Comparison of ENCODE assay signal across 8 cellular contexts in genomic region chr11:32893091-32893946, GRCh38. TPM values are rescaled to one million over a fixed set of nuclear protein-coding genes. Genes with fewer than 3 reads are reported as not detected.
DNase-seq lines count a peak whose midpoint lies in the region; ATAC-seq, FAIRE-seq and TF ChIP-seq lines count a peak whose summit lies in the region.

No MANE protein-coding gene starts in this region.

- peak overlapping the region; percentile 95 for H3K9ac ChIP-seq in astrocyte (ENCODE audit: low read length)

- peak overlapping the region; percentile 61 for H2AFZ ChIP-seq in astrocyte (ENCODE audit: low read depth, low read length)

- no peak for TF ChIP-seq CTCF in astrocyte (IDR thresholded peaks at IDR 0.05; ENCODE audit: insufficient read depth, low read depth, low read length)
- TF ChIP-seq CTCF in sigmoid colon (IDR thresholded peaks at IDR 0.05) = peak in 3 of 4 experiments; percentile 6 to 49 (median 28)

- H3K4me1 Mint-ChIP-seq in T-cell (peaks cover 33 to 39% (median 37%) of the 10 kb centered on the region in 3 donors), astrocyte (ENCODE audit: low read depth, unreplicated experiment) (peaks cover 18% of the 10 kb centered on the region)

- H3K36me3 Mint-ChIP-seq in T-cell (no peaks in the 10 kb centered on the region), astrocyte (ENCODE audit: low read depth, unreplicated experiment) (no peaks in the 10 kb centered on the region)

- H3K9me3 Mint-ChIP-seq in T-cell (no peaks in the 10 kb centered on the region), astrocyte (ENCODE audit: unreplicated experiment) (no peaks in the 10 kb centered on the region)

- FAIRE-seq in astrocyte (lab: Jason Lieb, UNC) = no peak

- ATAC-seq in GM19467 (IDR thresholded peaks at IDR 0.05; ENCODE audit: unreplicated experiment) (peak; percentile 24), T-cell (replicated peaks in 1 of 4) (peak; percentile 51 to 53 (median 52))

- peak overlapping the region; percentile 91 for H3K4me2 ChIP-seq in astrocyte (ENCODE audit: low read length)

- H3K9me3 ChIP-seq in astrocyte (ENCODE audit: insufficient read depth, low read depth, low read length) (no peaks in the 10 kb centered on the region), sigmoid colon (no peaks in the 10 kb centered on the region)

- CTCF ChIA-PET in T-cell (lab: Charles Lee) = interaction anchor here (0.6 to 1.2 kb wide), 3 partner anchors 176 to 381 kb away, joined by 3 to 4 read pairs (median 4); partner anchors contain the start of gene HIPK3 (in 1 of the 2)

- H3K27ac ChIP-seq in astrocyte (ENCODE audit: low read depth, low read length) = peak overlapping the region; percentile 86
- peak overlapping the region; percentile 93 to 99 (median 96) for H3K27ac ChIP-seq in sigmoid colon

- H3K36me3 ChIP-seq in astrocyte (ENCODE audit: insufficient read depth, low read length) (no peaks in the 10 kb centered on the region), sigmoid colon (no peaks in the 10 kb centered on the region)

- H3K27ac Mint-ChIP-seq in T-cell (peak overlapping the region; percentile 73 to 83), astrocyte (ENCODE audit: unreplicated experiment) (peak overlapping the region; percentile 95)

- peak overlapping the region; percentile 79 for H3K4me3 ChIP-seq in astrocyte (ENCODE audit: insufficient read depth, low read depth, low read length)
- H3K4me3 ChIP-seq in sigmoid colon = peak overlapping the region; percentile 83 to 97 (median 92)

- 1% methylated on average over 92 of the region's 92 CpGs for WGBS in sigmoid colon, 2 donors

- TF ChIP-seq EP300 in sigmoid colon (IDR thresholded peaks at IDR 0.05) = no peak

- H3K79me2 ChIP-seq in astrocyte (ENCODE audit: insufficient read depth, low read length) = peaks cover 52% of the 10 kb centered on the region

- peaks cover 11% of the 10 kb centered on the region for H3K4me1 ChIP-seq in astrocyte (ENCODE audit: insufficient read depth, low read length)
- H3K4me1 ChIP-seq in sigmoid colon = peaks cover 0 to 27% (median 18%) of the 10 kb centered on the region in 4 donors

- H3K27me3 ChIP-seq in astrocyte (ENCODE audit: insufficient read depth, low read length) (no peaks in the 10 kb centered on the region), sigmoid colon (no peaks in the 10 kb centered on the region)

- peak; percentile 75 for DNase-seq in D341Med (ENCODE audit: low spot score)
- DNase-seq in HPDE6-E6E7 (ENCODE audit: extremely low spot score) = peak; percentile 20
- peak in 33 of 34 experiments; percentile 16 to 63 (median 45) for DNase-seq in T-cell
- DNase-seq in astrocyte (ENCODE audit: low read depth) = peak; percentile 27
- DNase-seq in hypothalamus (lab: John Stamatoyannopoulos, UW) = peak in 43 of 51 donors; percentile 14 to 78 (median 51)
- peak; percentile 68 for DNase-seq in sigmoid colon
- no peak for DNase-seq in DMS153 (lab: John Stamatoyannopoulos, UW)

- POLR2A ChIA-PET in T-cell (lab: Charles Lee) = interaction anchor here in 1 of 2 donors (0.6 kb wide), 1 partner anchor 18 kb away, joined by 3 read pairs; no protein-coding TSS in a partner anchor

- no peak for TF ChIP-seq POLR2A in sigmoid colon (IDR thresholded peaks at IDR 0.05)

- H3K4me3 Mint-ChIP-seq in T-cell (peak overlapping the region; percentile 90 to 93 (median 91)), astrocyte (ENCODE audit: unreplicated experiment) (peak overlapping the region; percentile 89)

- peaks cover 10% of the 10 kb centered on the region for H4K20me1 ChIP-seq in astrocyte (ENCODE audit: insufficient read depth, low read length)

- H3K27me3 Mint-ChIP-seq in T-cell (no peaks in the 10 kb centered on the region), astrocyte (ENCODE audit: low read depth, unreplicated experiment) (no peaks in the 10 kb centered on the region)

- intact Hi-C loops in sigmoid colon (cut with DNase I) = loop anchor here (2.0 to 10.0 kb wide), 4 partner anchors 101 to 361 kb away; partner anchors contain the start of genes HIPK3 and TCP11L1

RNA-seq across cellular contexts. Expression of gene QSER1, which starts 0.7 kb away (rescaled TPM):
- 10 to 100 TPM; 11.9 to 14.1 (median 13.5) TPM for total RNA-seq in T-cell
- 29.1 and 35.7 TPM in 2 replicates for total RNA-seq in astrocyte
- 10 to 100 TPM; 24.6 to 41.0 (median 29.4) TPM for total RNA-seq in sigmoid colon
- polyA plus RNA-seq in sigmoid colon = 1 to 10 TPM; 1.2 to 5.2 (median 3.5) TPM
